ENCODE assay signal across 9 cellular contexts in the genomic region with DNA sequence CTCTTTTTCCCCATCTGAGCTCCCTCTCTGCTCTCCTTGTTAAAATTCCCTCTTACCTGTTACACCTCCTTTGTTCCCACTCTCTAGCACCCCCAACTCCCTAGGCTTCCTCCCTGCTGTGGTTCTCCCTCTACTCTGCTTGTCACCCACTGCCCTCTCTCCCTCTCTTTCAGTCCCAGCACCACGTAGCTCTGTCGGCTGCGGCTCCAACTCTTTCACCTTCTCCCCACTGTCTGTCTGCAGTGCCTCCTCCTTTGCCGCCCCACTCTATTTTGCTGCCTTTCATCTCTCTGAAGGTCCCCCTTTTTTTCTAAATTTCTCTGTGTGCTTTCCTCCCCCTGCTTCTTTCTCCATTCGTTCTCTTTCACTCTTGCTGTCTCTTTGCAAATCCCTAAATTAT. TPM values are rescaled to one million over a fixed set of nuclear protein-coding genes. Genes with fewer than 3 reads are reported as not detected.
DNase-seq lines count a peak whose midpoint lies in the region; ATAC-seq, FAIRE-seq and TF ChIP-seq lines count a peak whose summit lies in the region.
"Had no signal": no experiment of that assay in that cellular context is flagged by ENCODE, and none has a peak within 500 bp of the region (broad histone marks: within the 10 kb centered on the region; RNA-seq: fewer than 3 reads in every experiment).

No MANE protein-coding gene starts in this region.

- DNase-seq in H7 (peak; percentile 14), hepatocyte (ENCODE audit: low spot score) (no peak), small intestine (peak; percentile 24), medulla oblongata (ENCODE audit: extremely low spot score) (no peak), D341Med (ENCODE audit: low spot score) (no peak), NCI-H226 (no peak)
- no peak for DNase-seq in activated T-cell treated with anti-CD3 and anti-CD28 coated beads, Interleukin-2, amount 50 U/mL, for 4 hours

- H4K20me1 ChIP-seq in hepatocyte (ENCODE audit: insufficient read depth, poor library complexity, severe bottlenecking) = no peaks in the 10 kb centered on the region

- no peak for FAIRE-seq in small intestine (lab: Jason Lieb, UNC)
- FAIRE-seq: colon had no signal

- peak overlapping the region; percentile 90 for H3K4me2 ChIP-seq in hepatocyte

- H3K4me3 ChIP-seq in H7 (ENCODE audit: insufficient read depth, low read depth, low read length) = peak overlapping the region; percentile 83
- peak overlapping the region; percentile 58 for H3K4me3 ChIP-seq in hepatocyte
- peak overlapping the region; percentile 62 to 77 for H3K4me3 ChIP-seq in small intestine (ENCODE audit: low read depth in 1 of 2, low read length in 2 of 2)

- WGBS in hepatocyte (ENCODE audit: low lambda C conversion rate, missing lambda C conversion rate) = 6% methylated on average over 5 of the region's 5 CpGs
- 4 to 9% (median 7%) methylated on average over 5 of the region's 5 CpGs for WGBS in small intestine, 3 donors

- H3K4me1 ChIP-seq in hepatocyte (ENCODE audit: insufficient read depth) (peaks cover 6% of the 10 kb centered on the region), small intestine (ENCODE audit: control insufficient read depth in 2 of 2, insufficient read depth in 1 of 2, low read depth in 1 of 2, low read length in 1 of 2) (peaks cover 0 to 4% of the 10 kb centered on the region in 2 donors)

- peaks cover 32% of the 10 kb centered on the region for H3K36me3 Mint-ChIP-seq in activated T-cell treated with anti-CD3 and anti-CD28 coated beads, Interleukin-2, amount 50 U/mL, for 4 hours (ENCODE audit: insufficient read depth)

- H3K9me3 Mint-ChIP-seq in activated T-cell treated with anti-CD3 and anti-CD28 coated beads, Interleukin-2, amount 50 U/mL, for 4 hours = no peaks in the 10 kb centered on the region

- H2AFZ ChIP-seq in hepatocyte = peak overlapping the region; percentile 93

- H3K27ac ChIP-seq in hepatocyte = peak overlapping the region; percentile 83
- H3K27ac ChIP-seq in small intestine (ENCODE audit: low read depth in 1 of 2, low read length in 1 of 2) = peak overlapping the region in 1 of 2 donors; percentile 26

- no peaks in the 10 kb centered on the region for H3K27me3 Mint-ChIP-seq in activated T-cell treated with anti-CD3 and anti-CD28 coated beads, Interleukin-2, amount 50 U/mL, for 4 hours (ENCODE audit: low read depth)

- ATAC-seq in activated T-cell treated with anti-CD3 and anti-CD28 coated beads, Interleukin-2, amount 50 U/mL, for 4 hours = peak in 1 of 2 donors; percentile 17
- ATAC-seq in HG03196 (IDR thresholded peaks at IDR 0.05; ENCODE audit: unreplicated experiment) = no peak

- peak overlapping the region; percentile 93 for H3K4me3 Mint-ChIP-seq in activated T-cell treated with anti-CD3 and anti-CD28 coated beads, Interleukin-2, amount 50 U/mL, for 4 hours

- peaks cover 4% of the 10 kb centered on the region for H3K36me3 ChIP-seq in H7 (replicated peaks; ENCODE audit: control insufficient read depth, insufficient read depth, low read length)
- H3K36me3 ChIP-seq in hepatocyte (replicated peaks; ENCODE audit: insufficient read depth, low read depth) = no peaks in the 10 kb centered on the region
- peaks cover 4 to 11% of the 10 kb centered on the region in 2 donors for H3K36me3 ChIP-seq in small intestine (ENCODE audit: control insufficient read depth in 2 of 2, insufficient read depth in 2 of 2, low read length in 2 of 2)

- TF ChIP-seq CTCF in hepatocyte (IDR thresholded peaks at IDR 0.05; ENCODE audit: poor library complexity) = no peak

- peaks cover 9% of the 10 kb centered on the region for H3K27me3 ChIP-seq in H7 (ENCODE audit: control insufficient read depth, insufficient read depth, low read length)
- H3K27me3 ChIP-seq in hepatocyte = no peaks in the 10 kb centered on the region
- H3K27me3 ChIP-seq in small intestine (ENCODE audit: control insufficient read depth in 2 of 2, insufficient read depth in 2 of 2, low read length in 2 of 2) = no peaks in the 10 kb centered on the region

- peaks cover 4% of the 10 kb centered on the region for H3K9me3 ChIP-seq in hepatocyte (ENCODE audit: low read depth)
- H3K9me3 ChIP-seq in small intestine (ENCODE audit: control insufficient read depth, low read depth) = peaks cover 2% of the 10 kb centered on the region

- H3K9me2 ChIP-seq in hepatocyte (replicated peaks; ENCODE audit: insufficient read depth) = no peaks in the 10 kb centered on the region

- peaks cover 17% of the 10 kb centered on the region for H3K79me2 ChIP-seq in hepatocyte

- peaks cover 31% of the 10 kb centered on the region for H3K4me1 Mint-ChIP-seq in activated T-cell treated with anti-CD3 and anti-CD28 coated beads, Interleukin-2, amount 50 U/mL, for 4 hours (ENCODE audit: low read depth)

RNA-seq across cellular contexts. Expression of a gene that starts 1.1 kb away (rescaled TPM):
- 4.7 and 7.5 TPM in 2 replicates for total RNA-seq in H7 (2014; rRNA removed; shearing (Covaris generic))
- 1 to 10 TPM; 2.0 to 4.3 (median 3.3) TPM for total RNA-seq in activated T-cell treated with anti-CD3 and anti-CD28 coated beads, Interleukin-2, amount 50 U/mL, for 4 hours
- total RNA-seq in hepatocyte = 4.3 and 9.4 TPM in 2 replicates
- polyA plus RNA-seq in hepatocyte (2.9 and 4.4 TPM in 2 replicates), small intestine (1 to 10 TPM; 1.8 to 3.9 (median 3.0) TPM)

RNA-seq across cellular contexts. Expression of a gene that starts 19.5 kb away (rescaled TPM):
- total RNA-seq in H7 (2014; rRNA removed; shearing (Covaris generic)) = 439 and 477 TPM in 2 replicates
- 100 to 1,000 TPM; 297 to 317 (median 310) TPM for total RNA-seq in activated T-cell treated with anti-CD3 and anti-CD28 coated beads, Interleukin-2, amount 50 U/mL, for 4 hours
- 171 and 181 TPM in 2 replicates for total RNA-seq in hepatocyte
- polyA plus RNA-seq in hepatocyte (283 and 304 TPM in 2 replicates), small intestine (100 to 1,000 TPM; 131 to 147 (median 144) TPM)

RNA-seq across cellular contexts. Expression of a gene that starts 30.6 kb away (rescaled TPM):
- total RNA-seq in H7 (2014; rRNA removed; shearing (Covaris generic)) = 4.8 and 10.3 TPM in 2 replicates
- 1 to 10 TPM; 7.1 to 8.7 (median 7.2) TPM for total RNA-seq in activated T-cell treated with anti-CD3 and anti-CD28 coated beads, Interleukin-2, amount 50 U/mL, for 4 hours
- 9.1 and 10.7 TPM in 2 replicates for total RNA-seq in hepatocyte
- polyA plus RNA-seq in hepatocyte (4.6 and 7.8 TPM in 2 replicates), small intestine (1 to 10 TPM; 1.1 to 2.5 (median 1.9) TPM)

Comparison
In these comparisons a context has a peak if more than half of its experiments do, and no peak if none do; other contexts are left out.
1. DNase-seq: peak in H7 (single experiment) and small intestine (single experiment); none in activated T-cell treated with anti-CD3 and anti-CD28 coated beads, Interleukin-2, amount 50 U/mL, for 4 hours (single experiment), hepatocyte (single experiment), medulla oblongata (single experiment), D341Med (single experiment) and NCI-H226 (single experiment).
2. Peak in every context shown above with its lines, with median percentiles within 50 percentile points of each other: H3K4me3 ChIP-seq.